Comparison of ENCODE assay signal across 34 cellular contexts in genomic region chr3:60617188-60617587, GRCh38.
"Had no signal": no experiment of that assay in that cellular context is flagged by ENCODE, and none has a peak within 500 bp of the region (broad histone marks: within the 10 kb centered on the region; RNA-seq: fewer than 3 reads in every experiment).

No MANE protein-coding gene starts in this region.

- H3K36me3 ChIP-seq: adrenal gland, ascending aorta, brain microvascular endothelial cell, breast epithelium, cardiac muscle cell had no signal

- H3K27ac ChIP-seq: adrenal gland, ascending aorta, body of pancreas, brain microvascular endothelial cell, breast epithelium, cardiac muscle cell had no signal

- H3K4me3 ChIP-seq: adrenal gland, ascending aorta, body of pancreas, breast epithelium, cardiac muscle cell had no signal

- H3K4me1 ChIP-seq: adrenal gland, ascending aorta, body of pancreas, breast epithelium had no signal

- H3K9me3 ChIP-seq: adrenal gland, ascending aorta, body of pancreas had no signal

- H3K27me3 ChIP-seq: adrenal gland, ascending aorta, body of pancreas, brain microvascular endothelial cell, breast epithelium, cardiac muscle cell had no signal

- DNase-seq: activated effector memory CD4-positive, alpha-beta T cell treated with anti-CD3 and anti-CD28 coated beads, Interleukin-2, amount 50 U/mL, for 16 hours; activated effector memory CD4-positive, alpha-beta T cell treated with Interleukin-2 at 50 U/mL for 16 hours; activated gamma-delta T cell; activated gamma-delta T cell treated with Interleukin-2 at 50 U/mL for 16 hours; activated naive CD4-positive, alpha-beta T cell; activated naive CD4-positive, alpha-beta T cell treated with anti-CD3 and anti-CD28 coated beads for 36 hours; activated naive CD4-positive, alpha-beta T cell treated with anti-CD3 and anti-CD28 coated beads, Interleukin-2, amount 10 ng/mL, durations not matched to agents 7 days and 5 days; activated naive CD4-positive, alpha-beta T cell treated with anti-CD3 and anti-CD28 coated beads, Interleukin-2, amount 50 U/mL, for 16 hours; activated naive CD4-positive, alpha-beta T cell treated with Interleukin-2 at 50 U/mL for 16 hours; activated naive CD8-positive, alpha-beta T cell treated with anti-CD3 and anti-CD28 coated beads for 36 hours; activated naive CD8-positive, alpha-beta T cell treated with anti-CD3 and anti-CD28 coated beads, Interleukin-2, amount 10 ng/mL, durations not matched to agents 7 days and 5 days; activated naive CD8-positive, alpha-beta T cell treated with anti-CD3 and anti-CD28 coated beads, Interleukin-2, amount 50 U/mL, for 24 hours; activated T-cell treated with anti-CD3 and anti-CD28 coated beads, Interleukin-2, amount 50 U/mL, for 1 hour; activated T-cell treated with anti-CD3 and anti-CD28 coated beads, Interleukin-2, amount 50 U/mL, for 24 hours; activated T-cell treated with anti-CD3 and anti-CD28 coated beads, Interleukin-2, amount 50 U/mL, for 4 hours; activated T-cell treated with anti-CD3 and anti-CD28 coated beads, Interleukin-2, amount 50 U/mL, for 48 hours; activated T-cell treated with anti-CD3 and anti-CD28 coated beads, Interleukin-2, amount 50 U/mL, for 72 hours; adrenal gland; amniotic stem cell; amygdala; anterior cingulate cortex; aorta; body of pancreas; brain microvascular endothelial cell; caudate nucleus; central memory CD4-positive, alpha-beta T cell; cerebellar nuclear complex had no signal

- FAIRE-seq: astrocyte, bronchial epithelial cell had no signal

- ATAC-seq: activated naive CD4-positive, alpha-beta T cell treated with anti-CD3 and anti-CD28 coated beads, Interleukin-2, amount 50 U/mL, for 72 hours; activated naive CD8-positive, alpha-beta T cell treated with anti-CD3 and anti-CD28 coated beads, Interleukin-2, amount 50 U/mL, for 24 hours; activated T-cell treated with anti-CD3 and anti-CD28 coated beads, Interleukin-2, amount 50 U/mL, for 4 hours; activated T-cell treated with anti-CD3 and anti-CD28 coated beads, Interleukin-2, amount 50 U/mL, for 72 hours; activated T-helper 17 cell treated with anti-CD3 and anti-CD28 coated beads, Interleukin-2, amount 50 U/mL, for 72 hours; body of pancreas had no signal
